ENCODE assay signal across 11 cellular contexts in the genomic region with DNA sequence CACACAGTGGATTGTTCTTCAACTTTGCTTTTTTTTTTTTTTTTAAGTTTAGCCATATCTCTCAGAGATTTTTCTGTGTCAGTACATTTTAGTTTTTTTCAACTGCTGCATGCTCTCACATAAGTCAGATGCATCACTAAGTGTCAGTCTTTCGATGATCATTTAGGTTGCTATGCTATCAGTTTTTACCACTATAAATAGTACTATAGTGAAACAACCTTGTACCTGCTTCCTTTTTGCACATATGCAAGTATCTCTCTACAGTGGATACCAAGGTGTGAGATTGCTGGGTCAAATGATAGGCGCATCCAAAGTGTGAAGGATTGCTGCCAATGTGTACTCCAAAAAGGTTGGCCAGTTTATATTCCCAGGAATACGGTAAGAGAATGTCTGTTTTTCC. TPM values are rescaled to one million over a fixed set of nuclear protein-coding genes. Genes with fewer than 3 reads are reported as not detected.
DNase-seq lines count a peak whose midpoint lies in the region; ATAC-seq and TF ChIP-seq lines count a peak whose summit lies in the region.
"Had no signal": no experiment of that assay in that cellular context is flagged by ENCODE, and none has a peak within 500 bp of the region (broad histone marks: within the 10 kb centered on the region; RNA-seq: fewer than 3 reads in every experiment).

No MANE protein-coding gene starts in this region.

- H3K4me3 ChIP-seq in mucosa of descending colon = no peak overlapping the region
- H3K4me3 ChIP-seq: SJSA1 had no signal

- H3K4me3 Mint-ChIP-seq in naive B cell = no peak overlapping the region
- H3K4me3 Mint-ChIP-seq: activated CD4-positive, alpha-beta memory T cell treated with anti-CD3 and anti-CD28 coated beads, Interleukin-2, amount 10 ng/mL, durations not matched to agents 7 days and 5 days had no signal

- intact Hi-C loops in mucosa of descending colon (cut with DNase I, micrococcal nuclease) = no loop called here

- no peaks in the 10 kb centered on the region for H3K36me3 Mint-ChIP-seq in naive B cell

- H3K36me3 ChIP-seq in mucosa of descending colon (ENCODE audit: low read depth) = no peaks in the 10 kb centered on the region
- H3K36me3 ChIP-seq: SJSA1 had no signal

- TF ChIP-seq CTCF in mucosa of descending colon (IDR thresholded peaks at IDR 0.05) = no peak

- H3K4me1 Mint-ChIP-seq in naive B cell = peaks cover 20 to 28% (median 20%) of the 10 kb centered on the region in 3 donors

- no peaks in the 10 kb centered on the region for H3K27me3 Mint-ChIP-seq in naive B cell
- H3K27me3 Mint-ChIP-seq: activated CD4-positive, alpha-beta memory T cell treated with anti-CD3 and anti-CD28 coated beads, Interleukin-2, amount 10 ng/mL, durations not matched to agents 7 days and 5 days had no signal

- peaks cover 18% of the 10 kb centered on the region for H3K4me1 ChIP-seq in mucosa of descending colon (ENCODE audit: low read depth)

- peak overlapping the region in 4 of 6 donors; percentile 32 to 69 (median 44) for H3K27ac Mint-ChIP-seq in naive B cell
- H3K27ac Mint-ChIP-seq: activated CD4-positive, alpha-beta memory T cell treated with anti-CD3 and anti-CD28 coated beads, Interleukin-2, amount 10 ng/mL, durations not matched to agents 7 days and 5 days had no signal

- ATAC-seq in GM18868 (IDR thresholded peaks at IDR 0.05; ENCODE audit: unreplicated experiment) = peak; percentile 53
- peak; percentile 48 for ATAC-seq in GM21619 (IDR thresholded peaks at IDR 0.05; ENCODE audit: unreplicated experiment)
- ATAC-seq in HG03159 (IDR thresholded peaks at IDR 0.05; ENCODE audit: unreplicated experiment) = peak; percentile 72
- no peak for ATAC-seq in naive B cell (ENCODE audit: low read depth in 2 of 2)
- no peak for ATAC-seq in mucosa of descending colon

- H3K9me3 ChIP-seq in mucosa of descending colon = no peaks in the 10 kb centered on the region
- H3K9me3 ChIP-seq: SJSA1 had no signal

- DNase-seq in naive B cell (no peak), mucosa of descending colon (no peak), T1000 (lab: John Stamatoyannopoulos, UW) (no peak), DMS79 treated with DMSO at 0.1 percent for 48 hours (lab: John Stamatoyannopoulos, UW) (no peak)
- no peak for DNase-seq in activated CD4-positive, alpha-beta T cell treated with anti-CD3 and anti-CD28 coated beads, Interleukin-2, amount 50 U/mL, for 48 hours
- DNase-seq: activated CD4-positive, alpha-beta memory T cell treated with anti-CD3 and anti-CD28 coated beads, Interleukin-2, amount 10 ng/mL, durations not matched to agents 7 days and 5 days; NCI-H2171 had no signal

- no peaks in the 10 kb centered on the region for H3K9me3 Mint-ChIP-seq in naive B cell
- H3K9me3 Mint-ChIP-seq: activated CD4-positive, alpha-beta memory T cell treated with anti-CD3 and anti-CD28 coated beads, Interleukin-2, amount 10 ng/mL, durations not matched to agents 7 days and 5 days had no signal

RNA-seq across cellular contexts. Expression of gene MAP4K3, which starts 33.5 kb away (rescaled TPM):
- 1 to 10 TPM in 5 of 6 donors, under 1 TPM in 1; 0.76 to 2.9 (median 2.1) TPM for polyA plus RNA-seq in naive B cell (ENCODE audit: low read depth in 6 of 6)
- 10 to 100 TPM; 32.7 to 50.4 (median 39.9) TPM for total RNA-seq in mucosa of descending colon

Comparison
In these comparisons a context has a peak if more than half of its experiments do, and no peak if none do; other contexts are left out.
1. ATAC-seq: peak in GM18868 (single experiment), GM21619 (single experiment) and HG03159 (single experiment); none in naive B cell (0 of 2) and mucosa of descending colon (single experiment).